8 cellular contexts compared by ENCODE assay signal in genomic region chr5:82277987-82278710, GRCh38. TPM values are rescaled to one million over a fixed set of nuclear protein-coding genes. Genes with fewer than 3 reads are reported as not detected.
A peak's percentile ranks its signal among the peaks of the same experiment; 100 is the strongest.
DNase-seq lines count a peak whose midpoint lies in the region; ATAC-seq, FAIRE-seq and TF ChIP-seq lines count a peak whose summit lies in the region.

Gene RPS23 (minus strand): TSS chr5:82278354. CDS start chr5:82278323, 31 bp downstream.

- POLR2A ChIA-PET in HepG2 (lab: Yijun Ruan, JAX) = interaction anchor here (0.6 to 2.4 kb wide), 12 partner anchors 8 to 1285 kb away, joined by 3 to 12 read pairs (median 4); partner anchors contain the start of gene ATG10

- WGBS in HepG2 (ENCODE audit: low lambda C conversion rate) = under 1% methylated on average over 29 of the region's 60 CpGs

- H3K4me3 ChIP-seq in BLaER1 (peak within 1 kb of the TSS; percentile 95), HepG2 (replicated peaks in 1 of 3; ENCODE audit: insufficient read depth in 1 of 3, low read depth in 2 of 3, low read length in 3 of 3) (peak within 1 kb of the TSS; percentile 77 to 94 (median 83))

- DNase-seq in NCI-H526 treated with DMSO at 0.1 percent for 48 hours (lab: John Stamatoyannopoulos, UW) (peak; percentile 74), dermis blood vessel endothelial cell (peak; percentile 95), HepG2 (ENCODE audit: low spot score) (peak; percentile 86)
- DNase-seq in activated CD4-positive, alpha-beta T cell treated with anti-CD3 and anti-CD28 coated beads, Interleukin-2, amount 50 U/mL, for 1 hour = peak; percentile 81
- peak; percentile 88 for DNase-seq in stimulated activated CD4-positive, alpha-beta T cell treated with anti-CD3 and anti-CD28 coated beads, Interleukin-4, amount 100 ng/mL, for 1 hour

- H3K9me3 ChIP-seq in BLaER1 (no peaks in the 10 kb centered on the region), HepG2 (ENCODE audit: low read length) (no peaks in the 10 kb centered on the region)

- H3K4me2 ChIP-seq in BLaER1 (peak within 1 kb of the TSS; percentile 92), HepG2 (ENCODE audit: low read depth, low read length) (peak within 1 kb of the TSS; percentile 85)

- CTCF ChIA-PET in HepG2 (lab: Yijun Ruan, JAX; ENCODE audit: low intra/inter-chr PET ratio, low total read pairs) = no interaction called here

- no peak; the same call in 1 of the 2 replicates for TF ChIP-seq CTCF in HepG2 (CRISPR knock-in tag; IDR thresholded peaks at IDR 0.05)

- TF ChIP-seq EP300 in HepG2 (IDR thresholded peaks at IDR 0.05; ENCODE audit: low read depth in 2 of 2, low read length in 2 of 2) (no peak), HepG2 (CRISPR knock-in tag; IDR thresholded peaks at IDR 0.05; ENCODE audit: borderline replicate concordance) (no peak)

- H3K79me2 ChIP-seq in HepG2 (ENCODE audit: insufficient read depth, low read length) = peaks cover 31% of the 10 kb centered on the region

- in situ Hi-C loops in HepG2 (cut with HindIII; ENCODE audit: extremely low pct_ligation_motif_present, low pct_unique_long_range_greater_than_20kb) = no loop called here

- peaks cover 32% of the 10 kb centered on the region for H3K36me3 ChIP-seq in BLaER1
- H3K36me3 ChIP-seq in HepG2 (replicated peaks in 1 of 2; ENCODE audit: control insufficient read depth in 1 of 2, insufficient read depth in 2 of 2, low read length in 2 of 2) = peaks cover 11 to 23% of the 10 kb centered on the region in 2 experiments

- H2AFZ ChIP-seq in HepG2 (ENCODE audit: low read length) = no peak within 1 kb of the TSS

- intact Hi-C loops in HepG2 (cut with micrococcal nuclease; ENCODE audit: unreplicated experiment) = no loop called here

- peak; percentile 96 for ATAC-seq in GM19324 (IDR thresholded peaks at IDR 0.05; ENCODE audit: low FRiP score, unreplicated experiment)
- peak; percentile 79 for ATAC-seq in HG03469 (IDR thresholded peaks at IDR 0.05; ENCODE audit: unreplicated experiment)
- ATAC-seq in HepG2 = peak; percentile 95

- FAIRE-seq in HepG2 (lab: Jason Lieb, UNC) = peak; percentile 64

- peak; percentile 89 for TF ChIP-seq POLR2A in HepG2 (IDR thresholded peaks at IDR 0.05; ENCODE audit: insufficient read depth in 1 of 2, low read depth in 2 of 2, low read length in 2 of 2)

- peak within 1 kb of the TSS; percentile 99 for H3K9ac ChIP-seq in BLaER1
- peak within 1 kb of the TSS; percentile 98 for H3K9ac ChIP-seq in HepG2 (ENCODE audit: insufficient read depth, low read depth, low read length)

- H4K20me1 ChIP-seq in BLaER1 = peaks cover 23% of the 10 kb centered on the region; the same call in 1 of the 2 replicates
- no peaks in the 10 kb centered on the region; the same call in 1 of the 2 replicates for H4K20me1 ChIP-seq in HepG2 (ENCODE audit: insufficient read depth, low read length)

- TF ChIP-seq RAD21 in HepG2 (CRISPR knock-in tag; IDR thresholded peaks at IDR 0.05) = no peak

- no TSS peak for BruUV-seq in HepG2 (replicated peaks; lab: Mats Ljungman, UMichigan)

- no peaks in the 10 kb centered on the region for H3K27me3 ChIP-seq in BLaER1
- H3K27me3 ChIP-seq in HepG2 (ENCODE audit: control insufficient read depth in 1 of 2, insufficient read depth in 2 of 2, low read length in 2 of 2) = no peaks in the 10 kb centered on the region; a peak in 1 of 5 replicates

- H3K27ac ChIP-seq in BLaER1 = peak within 1 kb of the TSS; percentile 99
- peak within 1 kb of the TSS; percentile 83 for H3K27ac ChIP-seq in HepG2 (ENCODE audit: extremely low read length, insufficient read depth, low read length)

- H3K4me1 ChIP-seq in BLaER1 (peaks cover 27% of the 10 kb centered on the region), HepG2 (ENCODE audit: insufficient read depth, low read length) (peaks cover 42% of the 10 kb centered on the region)

TF ChIP-seq in HepG2, 621 proteins besides CTCF, POLR2A, EP300 and RAD21 (continues in another document):
- TF ChIP-seq ZFP36L2 (CRISPR knock-in tag; IDR thresholded peaks at IDR 0.05) (no peak), ZUFSP (CRISPR knock-in tag; IDR thresholded peaks at IDR 0.05; ENCODE audit: borderline replicate concordance) (no peak), ZNF572 (CRISPR knock-in tag; IDR thresholded peaks at IDR 0.05) (no peak), TFAP4 (IDR thresholded peaks at IDR 0.05; ENCODE audit: borderline replicate concordance, low read depth) (no peak), CCAR2 (optimal IDR thresholded peaks at IDR 0.05; ENCODE audit: low read depth, low read length) (no peak), ZKSCAN5 (CRISPR knock-in tag; IDR thresholded peaks at IDR 0.05) (no peak), ZNF607 (CRISPR knock-in tag; IDR thresholded peaks at IDR 0.05; ENCODE audit: borderline replicate concordance) (peak; percentile 77), SALL2 (CRISPR knock-in tag; IDR thresholded peaks at IDR 0.05) (peak; percentile 83; the same call in 1 of the 2 replicates), TCF7 (IDR thresholded peaks at IDR 0.05; ENCODE audit: low read depth) (no peak), ZNF224 (CRISPR knock-in tag; IDR thresholded peaks at IDR 0.05) (peak; percentile 68; the same call in 1 of the 2 replicates), ZMYM4 (CRISPR knock-in tag; IDR thresholded peaks at IDR 0.05) (no peak), ATF7 (IDR thresholded peaks at IDR 0.05) (no peak), ATF7 (CRISPR knock-in tag; IDR thresholded peaks at IDR 0.05) (no peak; the same call in none of the 2 replicates), ZNF576 (CRISPR knock-in tag; IDR thresholded peaks at IDR 0.05) (no peak), ZNF547 (CRISPR knock-in tag; IDR thresholded peaks at IDR 0.05) (0 out of 2 replicates have a peak, but pooled peaks have one; percentile 40), THAP11 (CRISPR knock-in tag; IDR thresholded peaks at IDR 0.05) (peak; percentile 95), ZNF335 (CRISPR knock-in tag; IDR thresholded peaks at IDR 0.05) (peak; percentile 99), DNMT3B (CRISPR knock-in tag; conservative IDR thresholded peaks at IDR 0.05) (no peak), ZNF781 (CRISPR knock-in tag; IDR thresholded peaks at IDR 0.05; ENCODE audit: borderline replicate concordance, not compliant biosample characterization) (no peak), ZNF562 (CRISPR knock-in tag; IDR thresholded peaks at IDR 0.05; ENCODE audit: borderline replicate concordance) (no peak), IKZF4 (CRISPR knock-in tag; IDR thresholded peaks at IDR 0.05; ENCODE audit: borderline replicate concordance, low read depth, not compliant biosample characterization) (no peak)

RNA-seq across cellular contexts. Expression of gene RPS23, which starts in this region (rescaled TPM):
- total RNA-seq in dermis blood vessel endothelial cell (3,030 and 3,622 TPM in 2 replicates), HepG2 (2016; rRNA removed; fragmentation: Illumina TruSeq; extraction: Trizol) (3,088 and 3,780 TPM in 2 replicates)
- total RNA-seq in HepG2 (2016; cell fraction: cytosol; rRNA removed; fragmentation: Illumina TruSeq; extraction: Trizol; ENCODE audit: low read depth) = 5,231 and 5,883 TPM in 2 replicates
- 3,142 and 4,044 TPM in 2 replicates for total RNA-seq in HepG2 (2016; cell fraction: insoluble cytoplasmic fraction; rRNA removed; fragmentation: Illumina TruSeq; extraction: Trizol)
- total RNA-seq in HepG2 (2016; cell fraction: membrane; rRNA removed; fragmentation: Illumina TruSeq; extraction: Trizol) = 8,636 and 8,714 TPM in 2 replicates
- total RNA-seq in HepG2 (2016; cell fraction: nucleus; rRNA removed; fragmentation: Illumina TruSeq; extraction: Trizol) = 1,034 and 1,123 TPM in 2 replicates
- 2,494 and 3,235 TPM in 2 replicates for polyA plus RNA-seq in HepG2 (2011; rRNA removed)
- polyA plus RNA-seq in HepG2 (2011; cell fraction: cytosol; rRNA removed) = 5,279 and 7,061 TPM in 2 replicates
- 1,101 and 1,582 TPM in 2 replicates for polyA plus RNA-seq in HepG2 (2011; cell fraction: nucleus; rRNA removed)
- polyA plus RNA-seq in HepG2 (2012) = 4,860 and 5,270 TPM in 2 replicates
- 6,710 and 7,365 TPM in 2 replicates for polyA plus RNA-seq in HepG2 (2016; cell fraction: cytosol; fragmentation: Illumina TruSeq; extraction: Trizol; ENCODE audit: low read depth)
- 3,899 and 4,251 TPM in 2 replicates for polyA plus RNA-seq in HepG2 (2016; cell fraction: insoluble cytoplasmic fraction; fragmentation: Illumina TruSeq; extraction: Trizol; ENCODE audit: low read depth)
- polyA plus RNA-seq in HepG2 (2016; cell fraction: membrane; fragmentation: Illumina TruSeq; extraction: Trizol; ENCODE audit: low read depth) = 8,662 and 8,713 TPM in 2 replicates
- polyA plus RNA-seq in HepG2 (2016; cell fraction: nucleus; fragmentation: Illumina TruSeq; extraction: Trizol; ENCODE audit: insufficient read depth, low read depth) = 1,932 and 2,053 TPM in 2 replicates
- 223 and 384 TPM in 2 replicates for polyA minus RNA-seq in HepG2 (2011; rRNA and poly(A)+ RNA removed; ENCODE audit: low replicate concordance)
- 832 and 989 TPM in 2 replicates for polyA minus RNA-seq in HepG2 (2011; cell fraction: cytosol; rRNA and poly(A)+ RNA removed)
- polyA minus RNA-seq in HepG2 (2011; cell fraction: nucleus; rRNA and poly(A)+ RNA removed) = 229 and 360 TPM in 2 replicates

Comparison
In these comparisons a context has a peak if more than half of its experiments do, and no peak if none do; other contexts are left out.
1. Peak in every context shown above with its lines: DNase-seq, ATAC-seq, H3K4me3 ChIP-seq and H3K27ac ChIP-seq.